In genomic region chr1:63691672-63692425, GRCh38 we compare ENCODE assay signal across 8 cellular contexts.
A peak's percentile ranks its signal among the peaks of the same experiment; 100 is the strongest.
DNase-seq lines count a peak whose midpoint lies in the region; ATAC-seq, FAIRE-seq and TF ChIP-seq lines count a peak whose summit lies in the region.

No MANE protein-coding gene starts in this region.

- H3K4me3 ChIP-seq in Jurkat, Clone E6-1 (ENCODE audit: low read length) = no peak overlapping the region
- no peak overlapping the region for H3K4me3 ChIP-seq in NT2/D1 (ENCODE audit: insufficient read length, low read depth)

- no peaks in the 10 kb centered on the region for H3K9me3 Mint-ChIP-seq in activated T-helper 17 cell treated with anti-CD3 and anti-CD28 coated beads, Interleukin-2, amount 50 U/mL, for 72 hours

- DNase-seq in D721Med (ENCODE audit: insufficient read length, low spot score) = peak; percentile 53
- peak; percentile 73 for DNase-seq in Jurkat, Clone E6-1 (ENCODE audit: low read depth, low spot score)
- peak; percentile 84 for DNase-seq in NT2/D1 (ENCODE audit: low read depth, low spot score)
- peak; percentile 70 for DNase-seq in brain pericyte (ENCODE audit: low read depth, low spot score)
- peak; percentile 76 for DNase-seq in iPS-NIHi11 (ENCODE audit: low spot score)
- DNase-seq in smooth muscle cell of the brain vasculature (ENCODE audit: low read depth, low spot score) = peak; percentile 69

- H3K4me1 ChIP-seq in NT2/D1 (ENCODE audit: insufficient read depth, insufficient read length) = no peaks in the 10 kb centered on the region

- no peaks in the 10 kb centered on the region for H3K27me3 ChIP-seq in NT2/D1 (ENCODE audit: insufficient read depth, insufficient read length)

- H3K4me1 Mint-ChIP-seq in activated T-helper 17 cell treated with anti-CD3 and anti-CD28 coated beads, Interleukin-2, amount 50 U/mL, for 72 hours = no peaks in the 10 kb centered on the region

- peak; percentile 75 for ATAC-seq in GM19395 (IDR thresholded peaks at IDR 0.05; ENCODE audit: unreplicated experiment)
- ATAC-seq in activated T-helper 17 cell treated with anti-CD3 and anti-CD28 coated beads, Interleukin-2, amount 50 U/mL, for 72 hours (replicated peaks) = no peak

- FAIRE-seq in D721Med (lab: Jason Lieb, UNC) = peak; percentile 88

- TF ChIP-seq CTCF in D721Med (IDR thresholded peaks at IDR 0.05; ENCODE audit: insufficient read depth, missing control alignments) = peak; percentile 96

- H3K27me3 Mint-ChIP-seq in activated T-helper 17 cell treated with anti-CD3 and anti-CD28 coated beads, Interleukin-2, amount 50 U/mL, for 72 hours = peaks cover 1% of the 10 kb centered on the region

- H3K27ac Mint-ChIP-seq in activated T-helper 17 cell treated with anti-CD3 and anti-CD28 coated beads, Interleukin-2, amount 50 U/mL, for 72 hours = no peak overlapping the region

- no peak overlapping the region for H3K4me3 Mint-ChIP-seq in activated T-helper 17 cell treated with anti-CD3 and anti-CD28 coated beads, Interleukin-2, amount 50 U/mL, for 72 hours

- no peaks in the 10 kb centered on the region for H3K9me3 ChIP-seq in NT2/D1 (ENCODE audit: insufficient read depth, low read length)

- H3K36me3 Mint-ChIP-seq in activated T-helper 17 cell treated with anti-CD3 and anti-CD28 coated beads, Interleukin-2, amount 50 U/mL, for 72 hours (ENCODE audit: low read depth) = no peaks in the 10 kb centered on the region

- H3K36me3 ChIP-seq in NT2/D1 (ENCODE audit: insufficient read depth, insufficient read length, low read length) = no peaks in the 10 kb centered on the region

- H3K9ac ChIP-seq in NT2/D1 (ENCODE audit: insufficient read length, low read depth) = no peak overlapping the region
